ENCODE assay signal across 26 cellular contexts in genomic region chr2:231592636-231593145, GRCh38. TPM values are rescaled to one million over a fixed set of nuclear protein-coding genes. Genes with fewer than 3 reads are reported as not detected.
"Had no signal": no experiment of that assay in that cellular context is flagged by ENCODE, and none has a peak within 500 bp of the region (broad histone marks: within the 10 kb centered on the region; RNA-seq: fewer than 3 reads in every experiment).

Gene TEX44 (plus strand): TSS chr2:231592864. CDS start chr2:231592952, 88 bp downstream.

- H3K9me3 Mint-ChIP-seq: natural killer cell, neural crest cell had no signal

- H3K79me2 ChIP-seq: parathyroid adenoma had no signal

- H3K4me1 ChIP-seq: prostate gland, upper lobe of right lung had no signal

- ATAC-seq: heart left ventricle, mucosa of descending colon, natural killer cell, upper lobe of right lung had no signal

- H2AFZ ChIP-seq: parathyroid adenoma had no signal

- H3K4me3 Mint-ChIP-seq: natural killer cell, neural crest cell had no signal

- H3K27me3 ChIP-seq: heart left ventricle, sigmoid colon, tibial nerve, upper lobe of right lung, vagina had no signal

- H3K4me3 ChIP-seq: coronary artery, heart left ventricle, mucosa of descending colon, prostate gland, sigmoid colon, tibial nerve, upper lobe of right lung, vagina had no signal

- H3K4me1 Mint-ChIP-seq: natural killer cell had no signal

- H3K27ac ChIP-seq: coronary artery, heart left ventricle, prostate gland, sigmoid colon, tibial nerve, upper lobe of right lung, vagina had no signal

- H3K27ac Mint-ChIP-seq: natural killer cell had no signal

- H3K9ac ChIP-seq: parathyroid adenoma had no signal

- DNase-seq: effector CD4-positive, alpha-beta T cell; foreskin melanocyte; hippocampal formation; mammary epithelial cell; mucosa of descending colon; natural killer cell; occipital lobe; sigmoid colon; small intestine; stimulated activated CD4-positive, alpha-beta T cell treated with anti-CD3 and anti-CD28 coated beads, Interleukin-12 subunit alpha, Interleukin-12 subunit beta, amount 100 ng/mL, for 4 hours; stimulated activated naive CD4-positive, alpha-beta T cell; upper lobe of right lung had no signal

- H3K36me3 ChIP-seq: heart left ventricle, prostate gland, sigmoid colon, tibial nerve, upper lobe of right lung, vagina had no signal

- FAIRE-seq: small intestine had no signal

- H3K9me3 ChIP-seq: heart left ventricle, mucosa of descending colon, prostate gland, sigmoid colon, tibial nerve, upper lobe of right lung, vagina had no signal

RNA-seq across cellular contexts. Expression of gene TEX44, which starts in this region (rescaled TPM):
- total RNA-seq: cerebellum, dermis microvascular lymphatic vessel endothelial cell, heart left ventricle, kidney epithelial cell, lower leg skin, mammary epithelial cell, mucosa of descending colon, natural killer cell, neural crest cell, occipital lobe, renal cortical epithelial cell, sigmoid colon, temporal lobe, tibial nerve, upper lobe of right lung, vagina had no signal
- polyA plus RNA-seq: esophagus, heart left ventricle, mammary epithelial cell, sigmoid colon, small intestine had no signal
